ENCODE assay signal across 9 cellular contexts in the genomic region with DNA sequence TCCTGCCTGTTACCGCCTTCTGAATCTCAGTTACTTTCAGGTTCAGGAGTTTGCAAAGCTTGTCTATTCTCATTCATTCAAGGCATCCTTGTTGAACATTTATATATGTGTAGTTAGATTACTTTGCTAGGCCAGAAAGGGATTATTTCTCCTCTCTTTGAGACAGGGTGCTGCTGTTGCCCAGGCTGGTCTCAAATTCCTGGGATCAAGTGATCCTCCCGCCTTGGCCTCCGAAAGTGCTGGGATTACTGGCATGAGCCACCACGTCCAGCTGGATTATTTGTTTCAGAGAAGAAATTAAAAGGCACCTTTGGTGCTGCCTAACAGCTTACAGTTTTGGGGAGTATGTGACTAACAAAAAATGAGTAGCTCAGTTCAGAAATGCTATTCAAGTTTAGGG. TPM values are rescaled to one million over a fixed set of nuclear protein-coding genes. Genes with fewer than 3 reads are reported as not detected.
DNase-seq lines count a peak whose midpoint lies in the region; ATAC-seq and TF ChIP-seq lines count a peak whose summit lies in the region.
"Had no signal": no experiment of that assay in that cellular context is flagged by ENCODE, and none has a peak within 500 bp of the region (broad histone marks: within the 10 kb centered on the region; RNA-seq: fewer than 3 reads in every experiment).

No MANE protein-coding gene starts in this region.

- no peaks in the 10 kb centered on the region for H3F3A ChIP-seq in PC-3 (ENCODE audit: low read length, unreplicated experiment)

- peak overlapping the region; percentile 98 for H3K27ac ChIP-seq in CD8-positive, alpha-beta memory T cell (ENCODE audit: low read depth, low read length)
- H3K27ac ChIP-seq in PC-3 (ENCODE audit: low read length) (no peak overlapping the region), ovary (no peak overlapping the region)

- POLR2A ChIA-PET in CD8-positive, alpha-beta memory T cell (lab: Charles Lee) = interaction anchor here (0.6 to 1.7 kb wide), 12 partner anchors 10 to 1079 kb away, joined by 3 to 12 read pairs (median 4); a partner anchor contains a TSS
- POLR2A ChIA-PET in PC-3 (lab: Charles Lee; ENCODE audit: unreplicated experiment) = interaction anchor here (0.5 to 0.6 kb wide), 3 partner anchors 197 to 336 kb away, joined by 3 to 7 read pairs (median 4); no protein-coding TSS in a partner anchor

- H3K4me3 ChIP-seq in CD8-positive, alpha-beta memory T cell (ENCODE audit: low read length) = peak overlapping the region; percentile 90
- H3K4me3 ChIP-seq in PC-3 (ENCODE audit: low read length) = peak overlapping the region; percentile 85
- H3K4me3 ChIP-seq in epithelial cell of esophagus (ENCODE audit: low read length) = peak overlapping the region; percentile 98
- peak overlapping the region; percentile 83 for H3K4me3 ChIP-seq in ovary

- H3K9me3 Mint-ChIP-seq in CD8-positive, alpha-beta memory T cell = peaks cover 0 to 3% (median 0%) of the 10 kb centered on the region in 5 donors

- H2AFZ ChIP-seq in PC-3 (ENCODE audit: low read length) = peak overlapping the region; percentile 83

- peaks cover 3 to 28% (median 8%) of the 10 kb centered on the region in 3 donors for H3K36me3 Mint-ChIP-seq in CD8-positive, alpha-beta memory T cell

- peaks cover 2 to 6% of the 10 kb centered on the region in 2 donors for H3K27me3 Mint-ChIP-seq in CD8-positive, alpha-beta memory T cell

- peak overlapping the region; percentile 92 to 100 (median 97) for H3K27ac Mint-ChIP-seq in CD8-positive, alpha-beta memory T cell

- peaks cover 53% of the 10 kb centered on the region for H3K4me1 ChIP-seq in CD8-positive, alpha-beta memory T cell (ENCODE audit: insufficient read depth, low read length)
- peaks cover 15% of the 10 kb centered on the region for H3K4me1 ChIP-seq in PC-3 (ENCODE audit: insufficient read depth, low read length)
- peaks cover 8% of the 10 kb centered on the region for H3K4me1 ChIP-seq in ovary (ENCODE audit: insufficient read depth)

- ATAC-seq in PC-3 = no peak
- ATAC-seq in HG02973 (IDR thresholded peaks at IDR 0.05; ENCODE audit: unreplicated experiment) = no peak
- ATAC-seq in HG03442 (IDR thresholded peaks at IDR 0.05; ENCODE audit: unreplicated experiment) = no peak

- BruUV-seq in PC-3 (replicated peaks; lab: Mats Ljungman, UMichigan) = TSS peak; percentile 61

- H3K4me1 Mint-ChIP-seq in CD8-positive, alpha-beta memory T cell = peaks cover 54 to 57% (median 56%) of the 10 kb centered on the region in 3 donors

- no peak for TF ChIP-seq CTCF in PC-3 (conservative IDR thresholded peaks at IDR 0.05; ENCODE audit: low read depth, low read length)
- no peak for TF ChIP-seq CTCF in epithelial cell of esophagus (IDR thresholded peaks at IDR 0.05; ENCODE audit: insufficient read depth, low read depth, low read length, missing control alignments)
- TF ChIP-seq CTCF in ovary (IDR thresholded peaks at IDR 0.05) = no peak

- intact Hi-C loops in PC-3 (cut with micrococcal nuclease) (no loop called here), ovary (cut with DNase I) (no loop called here)

- DNase-seq in CD8-positive, alpha-beta memory T cell = no peak
- DNase-seq in PC-3 (no peak), epithelial cell of esophagus (ENCODE audit: low read depth) (no peak), ovary (no peak), COLO829 (ENCODE audit: low spot score) (no peak), ecto neural progenitor cell (ENCODE audit: low spot score) (no peak)

- no peaks in the 10 kb centered on the region for H3K9me2 ChIP-seq in PC-3 (replicated peaks; ENCODE audit: low read length)

- H3K36me3 ChIP-seq in CD8-positive, alpha-beta memory T cell (ENCODE audit: insufficient read depth, low read length) = no peaks in the 10 kb centered on the region
- H3K36me3 ChIP-seq in PC-3 (ENCODE audit: low read depth, low read length) = no peaks in the 10 kb centered on the region; the same call in 1 of the 2 replicates
- no peaks in the 10 kb centered on the region for H3K36me3 ChIP-seq in ovary

- no peaks in the 10 kb centered on the region for H3K9me3 ChIP-seq in CD8-positive, alpha-beta memory T cell (ENCODE audit: low read length)
- no peaks in the 10 kb centered on the region for H3K9me3 ChIP-seq in PC-3 (ENCODE audit: low read length)
- no peaks in the 10 kb centered on the region for H3K9me3 ChIP-seq in ovary

- TF ChIP-seq POLR2A in ovary (IDR thresholded peaks at IDR 0.05) = no peak

- H3K4me2 ChIP-seq in PC-3 (ENCODE audit: low read length) = peak overlapping the region; percentile 94

- H3K79me2 ChIP-seq in PC-3 (ENCODE audit: low read length) = peaks cover 56% of the 10 kb centered on the region

- H3K9ac ChIP-seq in PC-3 (ENCODE audit: low read length) = peak overlapping the region; percentile 95

- H3K4me3 Mint-ChIP-seq in CD8-positive, alpha-beta memory T cell = peak overlapping the region; percentile 86 to 96 (median 91)

- CTCF ChIA-PET in CD8-positive, alpha-beta memory T cell (lab: Charles Lee) = interaction anchor here (0.6 to 1.8 kb wide), 6 partner anchors 9 to 358 kb away, joined by 3 to 10 read pairs (median 4); no protein-coding TSS in a partner anchor
- CTCF ChIA-PET in PC-3 (lab: Charles Lee) = interaction anchor here (1.2 kb wide), 1 partner anchor 105 kb away, joined by 3 read pairs; no protein-coding TSS in a partner anchor

- 0 out of 2 replicates have a peak, but pooled peaks cover 3% of the 10 kb centered on the region for H4K20me1 ChIP-seq in PC-3 (ENCODE audit: low read length)

- 12 to 21% (median 18%) methylated on average over 4 of the region's 4 CpGs for WGBS in ovary, 3 donors

- no peaks in the 10 kb centered on the region for H3K27me3 ChIP-seq in CD8-positive, alpha-beta memory T cell (ENCODE audit: insufficient read depth, low read length, poor library complexity, severe bottlenecking)
- no peaks in the 10 kb centered on the region for H3K27me3 ChIP-seq in PC-3 (ENCODE audit: low read length)
- no peaks in the 10 kb centered on the region for H3K27me3 ChIP-seq in ovary

- no peak for TF ChIP-seq EP300 in ovary (IDR thresholded peaks at IDR 0.05)

RNA-seq across cellular contexts. Expression of a gene that starts 0.8 kb away (rescaled TPM):
- 10 to 100 TPM; 44.0 to 54.8 TPM for total RNA-seq in CD8-positive, alpha-beta memory T cell
- polyA plus RNA-seq in CD8-positive, alpha-beta memory T cell = 171 TPM
- total RNA-seq in PC-3 (2014; rRNA removed) = 44.0 and 50.3 TPM in 2 replicates
- 100 to 1,000 TPM in 2 of 7 donors, 10 to 100 TPM in 5; 57.8 to 126 (median 70.5) TPM for total RNA-seq in ovary
- 10 to 100 TPM; 50.1 to 64.6 TPM for polyA plus RNA-seq in ovary

RNA-seq across cellular contexts. Expression of a gene that starts 27.5 kb away (rescaled TPM):
- total RNA-seq in CD8-positive, alpha-beta memory T cell = not detected
- polyA plus RNA-seq in CD8-positive, alpha-beta memory T cell = not detected
- 2.9 and 4.3 TPM in 2 replicates for total RNA-seq in PC-3 (2014; rRNA removed)
- 1 to 10 TPM in 1 of 7 donors, under 1 TPM in 1, not detected in 5; 1.00 to 4.8 TPM for total RNA-seq in ovary
- not detected for polyA plus RNA-seq in ovary
- total RNA-seq: T-helper 1 cell treated with Interleukin-12 subunit alpha and Interleukin-12 subunit beta and Interleukin-4 antibody, amounts not matched to agents 30 ng/mL and 1 ng/mL, for 36 hours had no signal

RNA-seq across cellular contexts. Expression of a gene that starts 35.3 kb away (rescaled TPM):
- under 1 TPM; 0.15 to 0.18 TPM for total RNA-seq in CD8-positive, alpha-beta memory T cell
- polyA plus RNA-seq in CD8-positive, alpha-beta memory T cell = 0.09 TPM
- 2.3 and 3.6 TPM in 2 replicates for total RNA-seq in PC-3 (2014; rRNA removed)
- 1 to 10 TPM in 3 of 7 donors, under 1 TPM in 4; 0.28 to 1.4 (median 0.68) TPM for total RNA-seq in ovary
- under 1 TPM; 0.63 to 0.84 TPM for polyA plus RNA-seq in ovary
- total RNA-seq: T-helper 1 cell treated with Interleukin-12 subunit alpha and Interleukin-12 subunit beta and Interleukin-4 antibody, amounts not matched to agents 30 ng/mL and 1 ng/mL, for 36 hours had no signal

RNA-seq across cellular contexts. Expression of a gene that starts 57.1 kb away (rescaled TPM):
- total RNA-seq in CD8-positive, alpha-beta memory T cell = 1 to 10 TPM; 4.7 to 4.9 TPM
- 4.2 TPM for polyA plus RNA-seq in CD8-positive, alpha-beta memory T cell
- 20.6 and 27.0 TPM in 2 replicates for total RNA-seq in PC-3 (2014; rRNA removed)
- 1 to 10 TPM in 5 of 7 donors, under 1 TPM in 2; 0.83 to 2.9 (median 2.5) TPM for total RNA-seq in ovary
- 1 to 10 TPM; 3.8 to 5.7 TPM for polyA plus RNA-seq in ovary
